1 cellular context compared by ENCODE assay signal in genomic region chr7:47988496-47989386, GRCh38.
TF ChIP-seq lines count a peak whose summit lies in the region.

No MANE protein-coding gene starts in this region.

TF ChIP-seq in H1, 55 proteins besides CTCF, POLR2A, EP300 and RAD21:
- TF ChIP-seq SIX5 (IDR thresholded peaks at IDR 0.05; ENCODE audit: low read depth, low read length) (no peak), JUN (IDR thresholded peaks at IDR 0.05; ENCODE audit: low read depth, low read length) (no peak), KDM4A (IDR thresholded peaks at IDR 0.05; ENCODE audit: low read depth, low read length, severe bottlenecking) (no peak), JUND (IDR thresholded peaks at IDR 0.05; ENCODE audit: low read length) (no peak), BACH1 (IDR thresholded peaks at IDR 0.05; ENCODE audit: low read length) (no peak), PHF8 (conservative IDR thresholded peaks at IDR 0.05; ENCODE audit: low read depth, low read length) (no peak)
